ENCODE assay signal across 14 cellular contexts in the genomic region with DNA sequence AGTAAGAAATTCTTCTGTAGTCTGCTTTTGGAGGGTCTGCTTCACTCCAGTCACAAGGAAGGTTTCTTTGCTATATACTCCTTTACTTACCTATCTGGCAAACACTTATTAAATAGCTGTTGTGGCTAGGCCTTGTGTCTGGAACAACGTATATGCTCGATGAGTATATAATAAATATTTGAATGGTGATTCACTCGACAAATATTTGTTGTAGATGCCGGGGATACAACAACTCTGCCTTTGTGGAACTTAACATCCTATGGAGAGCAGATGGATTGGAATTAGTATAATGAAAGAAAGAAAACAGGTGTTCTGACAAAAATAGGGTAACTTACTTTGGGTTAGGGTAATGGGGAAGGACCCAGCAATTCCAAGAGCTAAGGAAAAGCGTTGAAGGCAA. TPM values are rescaled to one million over a fixed set of nuclear protein-coding genes. Genes with fewer than 3 reads are reported as not detected.
A peak's percentile ranks its signal among the peaks of the same experiment; 100 is the strongest.
DNase-seq lines count a peak whose midpoint lies in the region; ATAC-seq and TF ChIP-seq lines count a peak whose summit lies in the region.
"Had no signal": no experiment of that assay in that cellular context is flagged by ENCODE, and none has a peak within 500 bp of the region (broad histone marks: within the 10 kb centered on the region; RNA-seq: fewer than 3 reads in every experiment).

No MANE protein-coding gene starts in this region.

- H3K4me1 Mint-ChIP-seq in naive thymus-derived CD8-positive, alpha-beta T cell = peaks cover 27 to 68% (median 65%) of the 10 kb centered on the region in 4 donors
- H3K4me1 Mint-ChIP-seq in stimulated activated memory B cell treated with anti-CD40 and anti-IgM and Interleukin-4, amounts not matched to agents 10 μg/mL and 1 μg/mL and 100 μg/mL, for 72 hours = peaks cover 51% of the 10 kb centered on the region

- H3K27ac ChIP-seq in brain microvascular endothelial cell = peak overlapping the region; percentile 28
- H3K27ac ChIP-seq: vagina had no signal

- H3K4me3 Mint-ChIP-seq in naive thymus-derived CD8-positive, alpha-beta T cell = peak overlapping the region in 2 of 10 donors; percentile 0 to 6
- no peak overlapping the region for H3K4me3 Mint-ChIP-seq in stimulated activated memory B cell treated with anti-CD40 and anti-IgM and Interleukin-4, amounts not matched to agents 10 μg/mL and 1 μg/mL and 100 μg/mL, for 72 hours
- H3K4me3 Mint-ChIP-seq: activated naive CD8-positive, alpha-beta T cell treated with anti-CD3 and anti-CD28 coated beads, Interleukin-2, amount 10 ng/mL, durations not matched to agents 7 days and 5 days had no signal

- POLR2A ChIA-PET in naive thymus-derived CD8-positive, alpha-beta T cell (lab: Charles Lee) = interaction anchor here (0.6 to 1.1 kb wide), 3 partner anchors 28 to 68 kb away, joined by 3 to 5 read pairs (median 3); no protein-coding TSS in a partner anchor

- H3K9me3 Mint-ChIP-seq in naive thymus-derived CD8-positive, alpha-beta T cell = no peaks in the 10 kb centered on the region
- no peaks in the 10 kb centered on the region for H3K9me3 Mint-ChIP-seq in stimulated activated memory B cell treated with anti-CD40 and anti-IgM and Interleukin-4, amounts not matched to agents 10 μg/mL and 1 μg/mL and 100 μg/mL, for 72 hours
- H3K9me3 Mint-ChIP-seq: activated naive CD8-positive, alpha-beta T cell treated with anti-CD3 and anti-CD28 coated beads, Interleukin-2, amount 10 ng/mL, durations not matched to agents 7 days and 5 days had no signal

- peaks cover 0 to 43% (median 6%) of the 10 kb centered on the region in 3 donors for H3K36me3 Mint-ChIP-seq in naive thymus-derived CD8-positive, alpha-beta T cell
- peaks cover 27% of the 10 kb centered on the region for H3K36me3 Mint-ChIP-seq in stimulated activated memory B cell treated with anti-CD40 and anti-IgM and Interleukin-4, amounts not matched to agents 10 μg/mL and 1 μg/mL and 100 μg/mL, for 72 hours

- no peak for ATAC-seq in naive thymus-derived CD8-positive, alpha-beta T cell
- ATAC-seq in GM19328 (IDR thresholded peaks at IDR 0.05; ENCODE audit: unreplicated experiment) = no peak
- no peak for ATAC-seq in stimulated activated memory B cell treated with anti-CD40 and anti-IgM and Interleukin-4, amounts not matched to agents 10 μg/mL and 1 μg/mL and 100 μg/mL, for 72 hours

- in situ Hi-C loops in brain microvascular endothelial cell (cut with HindIII; ENCODE audit: low pct_ligation_motif_present, low sequenced_read_pairs) = no loop called here

- H3K27ac Mint-ChIP-seq in naive thymus-derived CD8-positive, alpha-beta T cell = peak overlapping the region in 8 of 10 donors; percentile 2 to 60 (median 34)
- no peak overlapping the region for H3K27ac Mint-ChIP-seq in stimulated activated memory B cell treated with anti-CD40 and anti-IgM and Interleukin-4, amounts not matched to agents 10 μg/mL and 1 μg/mL and 100 μg/mL, for 72 hours
- H3K27ac Mint-ChIP-seq: activated naive CD8-positive, alpha-beta T cell treated with anti-CD3 and anti-CD28 coated beads, Interleukin-2, amount 10 ng/mL, durations not matched to agents 7 days and 5 days had no signal

- no peak overlapping the region for H3K4me3 ChIP-seq in brain microvascular endothelial cell (ENCODE audit: low read depth, low read length)
- H3K4me3 ChIP-seq: vagina had no signal

- no peak for TF ChIP-seq CTCF in brain microvascular endothelial cell (IDR thresholded peaks at IDR 0.05; ENCODE audit: low read depth, low read length, missing control alignments)

- H3K27me3 Mint-ChIP-seq in naive thymus-derived CD8-positive, alpha-beta T cell = no peaks in the 10 kb centered on the region
- H3K27me3 Mint-ChIP-seq in stimulated activated memory B cell treated with anti-CD40 and anti-IgM and Interleukin-4, amounts not matched to agents 10 μg/mL and 1 μg/mL and 100 μg/mL, for 72 hours = no peaks in the 10 kb centered on the region
- H3K27me3 Mint-ChIP-seq: activated naive CD8-positive, alpha-beta T cell treated with anti-CD3 and anti-CD28 coated beads, Interleukin-2, amount 10 ng/mL, durations not matched to agents 7 days and 5 days had no signal

- DNase-seq in EL (peak; percentile 71), NCI-H226 (peak; percentile 56), brain microvascular endothelial cell (no peak), NCI-H510A (lab: John Stamatoyannopoulos, UW) (no peak), germinal center (ENCODE audit: low spot score) (no peak)
- no peak for DNase-seq in naive thymus-derived CD8-positive, alpha-beta T cell
- DNase-seq: activated naive CD8-positive, alpha-beta T cell treated with anti-CD3 and anti-CD28 coated beads, Interleukin-2, amount 10 ng/mL, durations not matched to agents 7 days and 5 days; GOT3; kidney; NCI-H1694; posterior cingulate gyrus had no signal

- no peaks in the 10 kb centered on the region for H3K27me3 ChIP-seq in brain microvascular endothelial cell (replicated peaks)
- H3K27me3 ChIP-seq: vagina had no signal

- H3K36me3 ChIP-seq in brain microvascular endothelial cell (replicated peaks) = no peaks in the 10 kb centered on the region
- H3K36me3 ChIP-seq: vagina had no signal

RNA-seq across cellular contexts. Expression of a gene that starts 31.1 kb away (rescaled TPM):
- total RNA-seq in naive thymus-derived CD8-positive, alpha-beta T cell = 10 to 100 TPM; 59.5 to 66.4 TPM
- 10 to 100 TPM; 26.5 to 31.9 (median 28.3) TPM for polyA plus RNA-seq in naive thymus-derived CD8-positive, alpha-beta T cell

RNA-seq across cellular contexts. Expression of a gene that starts 40.5 kb away (rescaled TPM):
- total RNA-seq in naive thymus-derived CD8-positive, alpha-beta T cell = 10 to 100 TPM; 35.7 to 36.0 TPM
- 10 to 100 TPM; 19.0 to 28.3 (median 24.4) TPM for polyA plus RNA-seq in naive thymus-derived CD8-positive, alpha-beta T cell

Comparison
In these comparisons a context has a peak if more than half of its experiments do, and no peak if none do; other contexts are left out.
1. DNase-seq: peak in EL (single experiment) and NCI-H226 (single experiment); none in brain microvascular endothelial cell (single experiment), naive thymus-derived CD8-positive, alpha-beta T cell (0 of 10), NCI-H510A (single experiment) and germinal center (single experiment).